Comparison of ENCODE assay signal across 15 cellular contexts in the genomic region with DNA sequence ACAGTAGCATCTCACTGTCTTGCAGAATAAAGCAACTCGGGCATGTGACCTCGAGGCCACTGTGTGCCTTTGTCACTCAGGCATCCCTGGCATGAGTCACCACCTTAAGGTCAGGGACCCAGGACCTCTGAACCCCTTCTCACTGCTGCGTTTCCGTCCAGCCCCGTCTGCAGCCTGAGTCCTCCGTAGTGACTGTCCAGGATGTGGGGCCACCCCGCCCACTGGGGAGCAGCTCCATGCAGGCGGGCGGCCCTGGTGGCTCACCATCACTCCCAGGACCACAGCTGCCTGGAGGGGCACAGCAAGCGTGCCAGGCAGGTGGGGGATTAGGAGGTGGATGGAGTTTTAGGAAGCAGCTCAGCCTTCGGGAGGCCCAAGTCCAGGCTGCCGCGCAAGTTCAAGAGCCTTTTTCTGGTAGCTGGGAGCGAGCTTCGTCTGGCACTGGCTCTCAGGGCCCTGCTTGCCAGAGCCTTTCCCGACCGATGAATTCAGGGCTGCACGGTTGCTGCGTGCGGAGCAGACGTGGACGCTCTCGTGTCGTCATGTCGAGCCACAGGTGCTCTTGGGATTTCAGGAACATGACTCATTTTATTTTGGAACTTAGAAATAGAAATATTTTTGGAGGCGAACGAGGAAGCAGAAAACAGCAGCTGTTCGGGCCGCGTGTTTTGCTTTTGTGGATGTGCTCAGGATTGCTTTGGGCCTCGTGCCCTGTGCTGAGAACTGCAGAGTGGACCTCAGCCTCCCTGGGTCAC. TPM values are rescaled to one million over a fixed set of nuclear protein-coding genes. Genes with fewer than 3 reads are reported as not detected.
DNase-seq lines count a peak whose midpoint lies in the region; FAIRE-seq and TF ChIP-seq lines count a peak whose summit lies in the region.
"Had no signal": no experiment of that assay in that cellular context is flagged by ENCODE, and none has a peak within 500 bp of the region (broad histone marks: within the 10 kb centered on the region; RNA-seq: fewer than 3 reads in every experiment).

No MANE protein-coding gene starts in this region.

- peak; percentile 33 for DNase-seq in RKO (ENCODE audit: low spot score)
- DNase-seq in dorsolateral prefrontal cortex, result peak in 6 of 10 donors; percentile 3 to 75 (median 68)
- DNase-seq in occipital lobe (lab: John Stamatoyannopoulos, UW), result peak; percentile 32
- peak; percentile 63 for DNase-seq in superior temporal gyrus (ENCODE audit: extremely low spot score)
- no peak for DNase-seq in central memory CD4-positive, alpha-beta T cell
- no peak for DNase-seq in D721Med (ENCODE audit: insufficient read length, low spot score)
- DNase-seq in NCI-H446 treated with DMSO at 0.1 percent for 48 hours (lab: John Stamatoyannopoulos, UW), result no peak
- DNase-seq: CD8-positive, alpha-beta T cell; DMS79 treated with DMSO at 0.1 percent for 48 hours; KBM-7; NCI-H1436; NCI-H2029 treated with DMSO at 0.1 percent for 48 hours; NCI-H510A; NCI-H774 had no signal

- TF ChIP-seq CTCF in dorsolateral prefrontal cortex (IDR thresholded peaks at IDR 0.05 in 54 of 56, conservative IDR thresholded peaks at IDR 0.05 in 2 of 56; ENCODE audit: low read depth in 1 of 56, partially characterized antibody in 56 of 56), result no peak
- TF ChIP-seq CTCF in D721Med (IDR thresholded peaks at IDR 0.05; ENCODE audit: insufficient read depth, missing control alignments), result no peak

- H3K27ac ChIP-seq in dorsolateral prefrontal cortex, result peak overlapping the region in 43 of 59 donors; percentile 7 to 82 (median 54)

- no peaks in the 10 kb centered on the region for H3K27me3 ChIP-seq in dorsolateral prefrontal cortex

- intact Hi-C loops in dorsolateral prefrontal cortex (cut with DNase I), result no loop called here

- no peak overlapping the region for H3K4me3 ChIP-seq in dorsolateral prefrontal cortex
- H3K4me3 ChIP-seq: GM23338 had no signal

- FAIRE-seq in D721Med (lab: Jason Lieb, UNC), result no peak

RNA-seq across cellular contexts. Expression of a gene that starts 16.9 kb away (rescaled TPM):
- total RNA-seq in dorsolateral prefrontal cortex (10 to 100 TPM; 11.2 to 26.1 (median 16.7) TPM), occipital lobe (20.9 TPM)

RNA-seq across cellular contexts. Expression of a gene that starts 20.9 kb away (rescaled TPM):
- total RNA-seq in dorsolateral prefrontal cortex, result 1 to 10 TPM in 117 of 120 experiments, under 1 TPM in 3; 0.87 to 9.0 (median 2.6) TPM
- total RNA-seq in occipital lobe, result 1.6 TPM

RNA-seq across cellular contexts. Expression of a gene that starts 53.3 kb away (rescaled TPM):
- total RNA-seq in dorsolateral prefrontal cortex (100 to 1,000 TPM; 369 to 792 (median 531) TPM), occipital lobe (41.0 TPM)

Comparison
In these comparisons a context has a peak if more than half of its experiments do, and no peak if none do; other contexts are left out.
1. DNase-seq: peak in RKO (single experiment), dorsolateral prefrontal cortex (6 of 10), occipital lobe (single experiment) and superior temporal gyrus (single experiment); none in central memory CD4-positive, alpha-beta T cell (single experiment), D721Med (single experiment) and NCI-H446 treated with DMSO at 0.1 percent for 48 hours (single experiment).